In genomic region chr5:126927424-126927823, GRCh38 we compare ENCODE assay signal across 15 cellular contexts.
DNase-seq lines count a peak whose midpoint lies in the region; ATAC-seq and TF ChIP-seq lines count a peak whose summit lies in the region.
"Had no signal": no experiment of that assay in that cellular context is flagged by ENCODE, and none has a peak within 500 bp of the region (broad histone marks: within the 10 kb centered on the region; RNA-seq: fewer than 3 reads in every experiment).

No MANE protein-coding gene starts in this region.

- H3K4me3 ChIP-seq in HEK293 (ENCODE audit: low read depth, low read length) (no peak overlapping the region), gastrocnemius medialis (no peak overlapping the region)
- H3K4me3 ChIP-seq: BLaER1, GM12878, HAP-1 had no signal

- peak; percentile 46 for DNase-seq in activated CD4-positive, alpha-beta T cell treated with anti-CD3 and anti-CD28 coated beads, Interleukin-2, amount 10 ng/mL, durations not matched to agents 24 days and 14 days
- no peak for DNase-seq in activated CD4-positive, alpha-beta T cell treated with anti-CD3 and anti-CD28 coated beads for 4 hours
- DNase-seq in kidney glomerular epithelial cell (lab: John Stamatoyannopoulos, UW), result peak; percentile 43
- peak; percentile 22 for DNase-seq in nephron progenitor cell
- DNase-seq in NK-92 treated with Interleukin-12 subunit alpha and Interleukin-12 subunit beta, amount 100 ng/mL, for 24 hours (lab: John Stamatoyannopoulos, UW), result no peak
- DNase-seq in gastrocnemius medialis, result no peak
- DNase-seq: 8988T, DMS79, HFFc6, IMR-90 had no signal

- H3K4me1 ChIP-seq in HEK293 (ENCODE audit: control insufficient read depth, insufficient read depth, low read length) (no peaks in the 10 kb centered on the region), gastrocnemius medialis (peaks cover 0 to 4% of the 10 kb centered on the region in 2 donors)
- H3K4me1 ChIP-seq: HAP-1 had no signal

- CTCF ChIA-PET in HEK293 (lab: Yijun Ruan, JAX), result no interaction called here

- H3K36me3 Mint-ChIP-seq in activated CD4-positive, alpha-beta T cell treated with anti-CD3 and anti-CD28 coated beads, Interleukin-2, amount 10 ng/mL, durations not matched to agents 24 days and 14 days (ENCODE audit: low read depth), result no peaks in the 10 kb centered on the region
- H3K36me3 Mint-ChIP-seq in nephron progenitor cell (ENCODE audit: low read depth), result no peaks in the 10 kb centered on the region

- H3K27ac Mint-ChIP-seq in activated CD4-positive, alpha-beta T cell treated with anti-CD3 and anti-CD28 coated beads, Interleukin-2, amount 10 ng/mL, durations not matched to agents 24 days and 14 days, result no peak overlapping the region
- H3K27ac Mint-ChIP-seq in nephron progenitor cell, result no peak overlapping the region
- H3K27ac Mint-ChIP-seq: HFFc6 had no signal

- no peaks in the 10 kb centered on the region for H3K27me3 Mint-ChIP-seq in activated CD4-positive, alpha-beta T cell treated with anti-CD3 and anti-CD28 coated beads, Interleukin-2, amount 10 ng/mL, durations not matched to agents 24 days and 14 days
- peaks cover 9% of the 10 kb centered on the region for H3K27me3 Mint-ChIP-seq in nephron progenitor cell (ENCODE audit: low read depth, poor library complexity)

- ATAC-seq in gastrocnemius medialis, result no peak
- ATAC-seq in GM21526 (IDR thresholded peaks at IDR 0.05; ENCODE audit: low FRiP score, unreplicated experiment), result no peak
- ATAC-seq: GM12878 had no signal

- in situ Hi-C loops in gastrocnemius medialis (cut with MboI; ENCODE audit: low sequenced_read_pairs in 4 of 4), result no loop called here

- H3K27ac ChIP-seq in HEK293 (ENCODE audit: extremely low read depth, low read depth, low read length) (no peak overlapping the region), gastrocnemius medialis (no peak overlapping the region)
- H3K27ac ChIP-seq: BLaER1 had no signal

- H3K9me3 Mint-ChIP-seq in activated CD4-positive, alpha-beta T cell treated with anti-CD3 and anti-CD28 coated beads, Interleukin-2, amount 10 ng/mL, durations not matched to agents 24 days and 14 days, result no peaks in the 10 kb centered on the region
- peaks cover 3% of the 10 kb centered on the region for H3K9me3 Mint-ChIP-seq in nephron progenitor cell
- H3K9me3 Mint-ChIP-seq: HFFc6 had no signal

- no peak for TF ChIP-seq CTCF in HEK293 (tag by site-specific recombination; IDR thresholded peaks at IDR 0.05)
- TF ChIP-seq CTCF in nephron progenitor cell (IDR thresholded peaks at IDR 0.05), result no peak
- TF ChIP-seq CTCF in gastrocnemius medialis (IDR thresholded peaks at IDR 0.05 in 4 of 5, conservative IDR thresholded peaks at IDR 0.05 in 1 of 5), result no peak

- intact Hi-C loops in activated CD4-positive, alpha-beta T cell treated with anti-CD3 and anti-CD28 coated beads, Interleukin-2, amount 10 ng/mL, durations not matched to agents 24 days and 14 days (cut with micrococcal nuclease), result no loop called here
- intact Hi-C loops in gastrocnemius medialis (cut with DNase I; ENCODE audit: low total_unique reads), result no loop called here

- no peaks in the 10 kb centered on the region for H3K36me3 ChIP-seq in HEK293 (ENCODE audit: control insufficient read depth in 2 of 2, insufficient read depth in 1 of 2, low read length in 2 of 2)
- no peaks in the 10 kb centered on the region for H3K36me3 ChIP-seq in gastrocnemius medialis
- H3K36me3 ChIP-seq: HAP-1 had no signal

- H3K9me3 ChIP-seq in HEK293 (ENCODE audit: control insufficient read depth, insufficient read depth, low read depth, low read length) (no peaks in the 10 kb centered on the region), gastrocnemius medialis (no peaks in the 10 kb centered on the region)
- H3K9me3 ChIP-seq: HAP-1 had no signal

- no peak for TF ChIP-seq POLR2A in gastrocnemius medialis (IDR thresholded peaks at IDR 0.05)

- H3K4me3 Mint-ChIP-seq in activated CD4-positive, alpha-beta T cell treated with anti-CD3 and anti-CD28 coated beads, Interleukin-2, amount 10 ng/mL, durations not matched to agents 24 days and 14 days, result no peak overlapping the region
- H3K4me3 Mint-ChIP-seq in nephron progenitor cell, result no peak overlapping the region
- H3K4me3 Mint-ChIP-seq: HFFc6 had no signal

- no peaks in the 10 kb centered on the region for H3K4me1 Mint-ChIP-seq in activated CD4-positive, alpha-beta T cell treated with anti-CD3 and anti-CD28 coated beads, Interleukin-2, amount 10 ng/mL, durations not matched to agents 24 days and 14 days
- peaks cover 73% of the 10 kb centered on the region for H3K4me1 Mint-ChIP-seq in nephron progenitor cell

- no peaks in the 10 kb centered on the region for H3K27me3 ChIP-seq in gastrocnemius medialis
- H3K27me3 ChIP-seq: BLaER1 had no signal

- POLR2A ChIA-PET in HEK293 (lab: Yijun Ruan, JAX), result interaction anchor here (0.6 kb wide), 1 partner anchor 14 kb away, joined by 6 read pairs; no protein-coding TSS in a partner anchor

TF ChIP-seq in HEK293, 187 proteins besides CTCF, POLR2A, EP300 and RAD21:
- peak; percentile 79 for TF ChIP-seq SCRT2 (tag by site-specific recombination; IDR thresholded peaks at IDR 0.05)
- no peak for TF ChIP-seq ZNF549 (tag by site-specific recombination; IDR thresholded peaks at IDR 0.05)
- TF ChIP-seq SCRT1 (tag by site-specific recombination; IDR thresholded peaks at IDR 0.05; ENCODE audit: borderline replicate concordance), result peak; percentile 29; the same call in 1 of the 2 replicates
- peak; percentile 38; the same call in 1 of the 2 replicates for TF ChIP-seq ZIC2 (tag by site-specific recombination; IDR thresholded peaks at IDR 0.05)

Comparison
In these comparisons a context has a peak if more than half of its experiments do, and no peak if none do; other contexts are left out.
1. DNase-seq: peak in activated CD4-positive, alpha-beta T cell treated with anti-CD3 and anti-CD28 coated beads, Interleukin-2, amount 10 ng/mL, durations not matched to agents 24 days and 14 days (single experiment), kidney glomerular epithelial cell (single experiment) and nephron progenitor cell (single experiment); none in activated CD4-positive, alpha-beta T cell treated with anti-CD3 and anti-CD28 coated beads for 4 hours (0 of 2), NK-92 treated with Interleukin-12 subunit alpha and Interleukin-12 subunit beta, amount 100 ng/mL, for 24 hours (single experiment) and gastrocnemius medialis (0 of 2).